ENCODE assay signal across 1 cellular context in genomic region chr3:119194237-119195150, GRCh38.
A peak's percentile ranks its signal among the peaks of the same experiment; 100 is the strongest.
TF ChIP-seq lines count a peak whose summit lies in the region.

No MANE protein-coding gene starts in this region.

TF ChIP-seq in IMR-90, 13 proteins besides CTCF, POLR2A, EP300 and RAD21:
- TF ChIP-seq ELK1 (IDR thresholded peaks at IDR 0.05; ENCODE audit: borderline replicate concordance, low read depth, low read length) (no peak), CEBPB (IDR thresholded peaks at IDR 0.05; ENCODE audit: low read depth, low read length) (peak; percentile 25; the same call in 1 of the 2 replicates)
